Comparison of ENCODE assay signal across 20 cellular contexts in the genomic region with DNA sequence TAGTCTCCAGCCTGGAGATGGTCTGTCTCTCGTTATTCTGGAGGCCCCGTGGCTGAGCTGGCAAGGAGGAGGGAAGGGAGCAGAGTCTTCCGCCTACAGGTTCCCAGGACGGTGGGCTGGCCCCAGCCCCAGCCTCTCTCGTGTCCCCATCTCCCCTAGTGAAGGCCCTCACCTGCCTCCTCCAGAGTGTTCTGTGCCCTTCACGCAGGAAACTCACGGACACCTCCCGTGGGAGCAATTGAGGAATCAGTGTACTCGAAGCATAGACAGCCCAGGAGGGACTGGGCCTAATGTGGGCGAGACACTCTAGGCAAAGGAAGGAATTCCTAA.
DNase-seq lines count a peak whose midpoint lies in the region; ATAC-seq, FAIRE-seq and TF ChIP-seq lines count a peak whose summit lies in the region.
"Had no signal": no experiment of that assay in that cellular context is flagged by ENCODE, and none has a peak within 500 bp of the region (broad histone marks: within the 10 kb centered on the region; RNA-seq: fewer than 3 reads in every experiment).

No MANE protein-coding gene starts in this region.

- H3K9ac ChIP-seq in mammary epithelial cell (ENCODE audit: insufficient read depth, low read length): no peak overlapping the region

- H3K79me2 ChIP-seq in mammary epithelial cell (ENCODE audit: insufficient read depth, low read length): no peaks in the 10 kb centered on the region
- no peaks in the 10 kb centered on the region for H3K79me2 ChIP-seq in osteoblast (ENCODE audit: insufficient read depth, low read length)

- in situ Hi-C loops in mammary epithelial cell (cut with MboI; ENCODE audit: low sequenced_read_pairs in 2 of 2): no loop called here

- CTCF ChIA-PET in mammary epithelial cell (lab: Charles Lee; ENCODE audit: low non-redundant PET): no interaction called here

- H3K4me3 Mint-ChIP-seq in T-helper 2 cell treated with Interferon-gamma antibody and Interleukin-4, amounts not matched to agents 5 μg/mL and 100 μg/mL, for 36 hours: no peak overlapping the region

- H3K4me3 ChIP-seq in breast epithelium (no peak overlapping the region), mammary epithelial cell (replicated peaks in 1 of 3; ENCODE audit: insufficient read depth in 1 of 3, low read depth in 2 of 3, low read length in 3 of 3) (no peak overlapping the region), coronary artery (no peak overlapping the region), osteoblast (ENCODE audit: insufficient read depth, low read length) (no peak overlapping the region), upper lobe of right lung (no peak overlapping the region)
- H3K4me3 ChIP-seq: SJCRH30 had no signal

- peak overlapping the region; percentile 60 to 73 for H3K27ac ChIP-seq in breast epithelium
- no peak overlapping the region for H3K27ac ChIP-seq in mammary epithelial cell (ENCODE audit: insufficient read depth, low read depth, low read length)
- H3K27ac ChIP-seq in coronary artery: peak overlapping the region in 1 of 2 donors; percentile 39
- H3K27ac ChIP-seq in osteoblast (ENCODE audit: low read depth, low read length): peak overlapping the region; percentile 99
- H3K27ac ChIP-seq in upper lobe of right lung: peak overlapping the region; percentile 42
- H3K27ac ChIP-seq: 22Rv1, neutrophil, SJCRH30 had no signal

- H3K27me3 ChIP-seq in breast epithelium (no peaks in the 10 kb centered on the region), mammary epithelial cell (ENCODE audit: insufficient read depth, low read length) (peaks cover 8% of the 10 kb centered on the region), osteoblast (ENCODE audit: insufficient read depth, low read length) (no peaks in the 10 kb centered on the region), upper lobe of right lung (no peaks in the 10 kb centered on the region)
- H3K27me3 ChIP-seq: neutrophil had no signal

- H3K4me2 ChIP-seq in mammary epithelial cell (ENCODE audit: insufficient read depth, low read depth, low read length) (no peak overlapping the region), osteoblast (ENCODE audit: insufficient read depth, low read length) (peak overlapping the region; percentile 69)

- H3K9me3 Mint-ChIP-seq in T-helper 2 cell treated with Interferon-gamma antibody and Interleukin-4, amounts not matched to agents 5 μg/mL and 100 μg/mL, for 36 hours: no peaks in the 10 kb centered on the region

- TF ChIP-seq CTCF in breast epithelium (IDR thresholded peaks at IDR 0.05) (no peak), mammary epithelial cell (conservative IDR thresholded peaks at IDR 0.05 in 1 of 2, IDR thresholded peaks at IDR 0.05 in 1 of 2; ENCODE audit: extremely low read depth in 1 of 2, insufficient read depth in 1 of 2, low read depth in 1 of 2, low read length in 2 of 2) (no peak), coronary artery (IDR thresholded peaks at IDR 0.05) (no peak), osteoblast (IDR thresholded peaks at IDR 0.05; ENCODE audit: extremely low read depth, low read depth, low read length) (no peak), upper lobe of right lung (IDR thresholded peaks at IDR 0.05) (no peak)

- TF ChIP-seq POLR2A in breast epithelium (IDR thresholded peaks at IDR 0.05): no peak

- no peaks in the 10 kb centered on the region for H4K20me1 ChIP-seq in mammary epithelial cell (ENCODE audit: insufficient read depth, low read length)
- H4K20me1 ChIP-seq in osteoblast (ENCODE audit: insufficient read depth, low read length): no peaks in the 10 kb centered on the region

- peaks cover 2% of the 10 kb centered on the region for H3K27me3 Mint-ChIP-seq in T-helper 2 cell treated with Interferon-gamma antibody and Interleukin-4, amounts not matched to agents 5 μg/mL and 100 μg/mL, for 36 hours (ENCODE audit: low read depth)

- dilution Hi-C loops in mammary epithelial cell (cut with HindIII; ENCODE audit: low sequenced_read_pairs): no loop called here

- no peak overlapping the region for H3K27ac Mint-ChIP-seq in T-helper 2 cell treated with Interferon-gamma antibody and Interleukin-4, amounts not matched to agents 5 μg/mL and 100 μg/mL, for 36 hours

- intact Hi-C loops in breast epithelium (cut with DNase I; ENCODE audit: low total_unique reads): no loop called here
- intact Hi-C loops in mammary epithelial cell (cut with micrococcal nuclease): no loop called here
- intact Hi-C loops in upper lobe of right lung (cut with DNase I): no loop called here

- no peaks in the 10 kb centered on the region for H3K4me1 Mint-ChIP-seq in T-helper 2 cell treated with Interferon-gamma antibody and Interleukin-4, amounts not matched to agents 5 μg/mL and 100 μg/mL, for 36 hours (ENCODE audit: low read depth)

- H3K4me1 ChIP-seq in breast epithelium (peaks cover 9 to 10% of the 10 kb centered on the region in 2 donors), mammary epithelial cell (ENCODE audit: insufficient read depth, low read length) (no peaks in the 10 kb centered on the region), osteoblast (ENCODE audit: insufficient read depth, low read length) (peaks cover 34% of the 10 kb centered on the region), upper lobe of right lung (peaks cover 10% of the 10 kb centered on the region)
- H3K4me1 ChIP-seq: Caco-2, SJCRH30 had no signal

- H3K36me3 Mint-ChIP-seq in T-helper 2 cell treated with Interferon-gamma antibody and Interleukin-4, amounts not matched to agents 5 μg/mL and 100 μg/mL, for 36 hours (ENCODE audit: low read depth): no peaks in the 10 kb centered on the region

- H2AFZ ChIP-seq in mammary epithelial cell (ENCODE audit: low read depth, low read length) (no peak overlapping the region), osteoblast (ENCODE audit: low read length) (peak overlapping the region; percentile 73)

- 83% methylated on average over 9 of the region's 10 CpGs for WGBS in mammary epithelial cell (ENCODE audit: low coverage, missing lambda C conversion rate)

- no peak for FAIRE-seq in GM19239 (lab: Jason Lieb, UNC)
- FAIRE-seq: bronchial epithelial cell, HepG2 had no signal

- H3K9me3 ChIP-seq in breast epithelium: no peaks in the 10 kb centered on the region
- peaks cover 3% of the 10 kb centered on the region for H3K9me3 ChIP-seq in mammary epithelial cell (replicated peaks; ENCODE audit: insufficient read depth, low read length)
- no peaks in the 10 kb centered on the region for H3K9me3 ChIP-seq in osteoblast (ENCODE audit: low read depth, low read length)
- no peaks in the 10 kb centered on the region for H3K9me3 ChIP-seq in upper lobe of right lung
- H3K9me3 ChIP-seq: Caco-2, neutrophil, SJCRH30 had no signal

- no TSS peak for BruUV-seq in mammary epithelial cell (replicated peaks; lab: Mats Ljungman, UMichigan)

- no peak for ATAC-seq in upper lobe of right lung
- ATAC-seq in GM21515 (IDR thresholded peaks at IDR 0.05; ENCODE audit: unreplicated experiment): no peak
- ATAC-seq: HepG2, PC-3 had no signal

- H3K36me3 ChIP-seq in breast epithelium (no peaks in the 10 kb centered on the region), mammary epithelial cell (ENCODE audit: insufficient read depth, low read length) (no peaks in the 10 kb centered on the region), osteoblast (ENCODE audit: insufficient read depth, low read length) (no peaks in the 10 kb centered on the region), upper lobe of right lung (no peaks in the 10 kb centered on the region)
- H3K36me3 ChIP-seq: neutrophil, SJCRH30 had no signal

- no peak for DNase-seq in breast epithelium (ENCODE audit: low spot score in 2 of 2)
- no peak for DNase-seq in mammary epithelial cell
- peak; percentile 71 for DNase-seq in coronary artery (ENCODE audit: low spot score)
- no peak for DNase-seq in osteoblast (ENCODE audit: insufficient read length, low spot score, missing footprints)
- no peak for DNase-seq in upper lobe of right lung
- no peak for DNase-seq in GM19239 (ENCODE audit: insufficient read length, low spot score)
- DNase-seq in T-helper 2 cell treated with Interferon-gamma antibody and Interleukin-4, amounts not matched to agents 5 μg/mL and 100 μg/mL, for 36 hours (ENCODE audit: low spot score): no peak
- DNase-seq: activated effector memory CD4-positive, alpha-beta T cell treated with anti-CD3 and anti-CD28 coated beads, Interleukin-2, amount 50 U/mL, for 16 hours; Caco-2; foreskin melanocyte; NCI-H1092 treated with DMSO at 0.1 percent for 48 hours; NCI-H2029; NCI-H345; PC-3; SJCRH30 had no signal
